Comparison of ENCODE assay signal across 12 cellular contexts in genomic region chr9:73156593-73157187, GRCh38. TPM values are rescaled to one million over a fixed set of nuclear protein-coding genes. Genes with fewer than 3 reads are reported as not detected.
A peak's percentile ranks its signal among the peaks of the same experiment; 100 is the strongest.
DNase-seq lines count a peak whose midpoint lies in the region; ATAC-seq, FAIRE-seq and TF ChIP-seq lines count a peak whose summit lies in the region.
"Had no signal": no experiment of that assay in that cellular context is flagged by ENCODE, and none has a peak within 500 bp of the region (broad histone marks: within the 10 kb centered on the region; RNA-seq: fewer than 3 reads in every experiment).

No MANE protein-coding gene starts in this region.

- H3K4me1 Mint-ChIP-seq in Calu3 (ENCODE audit: low read depth, unreplicated experiment) (peaks cover 7% of the 10 kb centered on the region), MCF 10A (ENCODE audit: insufficient read depth, unreplicated experiment) (peaks cover 30% of the 10 kb centered on the region)
- peaks cover 42 to 89% (median 71%) of the 10 kb centered on the region in 7 donors for H3K4me1 Mint-ChIP-seq in naive thymus-derived CD4-positive, alpha-beta T cell

- H3K27ac ChIP-seq in naive thymus-derived CD4-positive, alpha-beta T cell (ENCODE audit: low read depth, low read length): no peak overlapping the region
- no peak overlapping the region for H3K27ac ChIP-seq in kidney (ENCODE audit: low read depth in 2 of 2, low read length in 2 of 2)

- H3K27me3 Mint-ChIP-seq in Calu3 (ENCODE audit: unreplicated experiment) (no peaks in the 10 kb centered on the region), MCF 10A (ENCODE audit: insufficient read depth, unreplicated experiment) (no peaks in the 10 kb centered on the region)
- H3K27me3 Mint-ChIP-seq in naive thymus-derived CD4-positive, alpha-beta T cell: peaks cover 0 to 2% (median 0%) of the 10 kb centered on the region in 5 donors
- H3K27me3 Mint-ChIP-seq: brain had no signal

- H3K27me3 ChIP-seq in Loucy (ENCODE audit: insufficient read depth, low read length, poor library complexity, severe bottlenecking): no peaks in the 10 kb centered on the region
- no peaks in the 10 kb centered on the region for H3K27me3 ChIP-seq in naive thymus-derived CD4-positive, alpha-beta T cell (ENCODE audit: control insufficient read depth in 2 of 2, insufficient read depth in 2 of 2, low read length in 2 of 2)

- H3K9me3 Mint-ChIP-seq in Calu3 (ENCODE audit: low read depth, unreplicated experiment) (no peaks in the 10 kb centered on the region), MCF 10A (ENCODE audit: unreplicated experiment) (no peaks in the 10 kb centered on the region)
- peaks cover 0 to 2% (median 0%) of the 10 kb centered on the region in 11 donors for H3K9me3 Mint-ChIP-seq in naive thymus-derived CD4-positive, alpha-beta T cell
- H3K9me3 Mint-ChIP-seq: brain had no signal

- no peak for TF ChIP-seq CTCF in Calu3 (IDR thresholded peaks at IDR 0.05; ENCODE audit: unreplicated experiment)
- no peak for TF ChIP-seq CTCF in Loucy (conservative IDR thresholded peaks at IDR 0.05; ENCODE audit: low read length)
- no peak for TF ChIP-seq CTCF in MCF 10A (IDR thresholded peaks at IDR 0.05; ENCODE audit: unreplicated experiment)
- TF ChIP-seq CTCF in kidney (IDR thresholded peaks at IDR 0.05; ENCODE audit: borderline replicate concordance, extremely low read depth, insufficient read depth): no peak

- BruUV-seq in Calu3 (replicated peaks; lab: Mats Ljungman, UMichigan) (no TSS peak), MCF 10A (replicated peaks; lab: Mats Ljungman, UMichigan) (no TSS peak)

- peaks cover 66% of the 10 kb centered on the region for H3K4me1 ChIP-seq in Loucy (ENCODE audit: insufficient read depth, low read length, poor library complexity, severe bottlenecking)
- peaks cover 24 to 40% of the 10 kb centered on the region in 2 donors for H3K4me1 ChIP-seq in naive thymus-derived CD4-positive, alpha-beta T cell (ENCODE audit: control insufficient read depth in 2 of 2, insufficient read depth in 2 of 2, low read length in 2 of 2)
- peaks cover 0 to 3% of the 10 kb centered on the region in 2 donors for H3K4me1 ChIP-seq in kidney (ENCODE audit: control insufficient read depth in 1 of 2, insufficient read depth in 1 of 2, low read depth in 1 of 2, low read length in 2 of 2)

- no peak for FAIRE-seq in kidney (lab: Jason Lieb, UNC)
- FAIRE-seq: islet of Langerhans had no signal

- H3K36me3 ChIP-seq in Loucy (ENCODE audit: insufficient read depth, low read length): peaks cover 29% of the 10 kb centered on the region
- peaks cover 14 to 25% (median 14%) of the 10 kb centered on the region in 3 experiments for H3K36me3 ChIP-seq in naive thymus-derived CD4-positive, alpha-beta T cell (ENCODE audit: control insufficient read depth in 2 of 3, insufficient read depth in 3 of 3, low read length in 3 of 3)
- no peaks in the 10 kb centered on the region for H3K36me3 ChIP-seq in kidney (ENCODE audit: control insufficient read depth in 1 of 2, insufficient read depth in 2 of 2, low read length in 2 of 2)

- intact Hi-C loops in Calu3 (cut with micrococcal nuclease; ENCODE audit: unreplicated experiment) (no loop called here), MCF 10A (cut with micrococcal nuclease) (no loop called here), kidney (cut with DNase I) (no loop called here)
- intact Hi-C loops in naive thymus-derived CD4-positive, alpha-beta T cell (cut with micrococcal nuclease): loop anchor here (5.0 to 10.0 kb wide), 7 partner anchors 632 to 1928 kb away; partner anchors contain the start of genes CARNMT1 (in 2 of the 2), C9orf40 (in 1 of the 2), CEMIP2 (in 1 of the 2) and NMRK1 (in 1 of the 2)

- H3K4me3 Mint-ChIP-seq in Calu3 (ENCODE audit: low read depth, unreplicated experiment): peak overlapping the region; percentile 80
- H3K4me3 Mint-ChIP-seq in MCF 10A (ENCODE audit: unreplicated experiment): peak overlapping the region; percentile 88
- peak overlapping the region in 8 of 10 donors; percentile 50 to 84 (median 71) for H3K4me3 Mint-ChIP-seq in naive thymus-derived CD4-positive, alpha-beta T cell

- POLR2A ChIA-PET in MCF 10A (lab: Yijun Ruan, JAX): interaction anchor here (0.8 to 5.1 kb wide), 9 partner anchors 12 to 44 kb away, joined by 3 to 95 read pairs (median 16); no protein-coding TSS in a partner anchor
- POLR2A ChIA-PET in naive thymus-derived CD4-positive, alpha-beta T cell (lab: Charles Lee): no interaction called here

- H3K9me3 ChIP-seq in Loucy (ENCODE audit: insufficient read depth, low read depth, low read length): no peaks in the 10 kb centered on the region
- H3K9me3 ChIP-seq in naive thymus-derived CD4-positive, alpha-beta T cell (ENCODE audit: control insufficient read depth in 2 of 3, low read length in 3 of 3): no peaks in the 10 kb centered on the region
- no peaks in the 10 kb centered on the region for H3K9me3 ChIP-seq in kidney (ENCODE audit: control insufficient read depth in 1 of 2, low read length in 2 of 2)

- CTCF ChIA-PET in Calu3 (lab: Charles Lee) (interaction anchor here (0.5 kb wide), 1 partner anchor 363 kb away, joined by 9 read pairs; no protein-coding TSS in a partner anchor), MCF 10A (lab: Yijun Ruan, JAX) (interaction anchor here (0.7 to 2.2 kb wide), 4 partner anchors 20 to 51 kb away, joined by 4 to 18 read pairs (median 6); no protein-coding TSS in a partner anchor)
- CTCF ChIA-PET in naive thymus-derived CD4-positive, alpha-beta T cell (lab: Charles Lee): interaction anchor here (1.9 kb wide), 1 partner anchor 49 kb away, joined by 6 read pairs; no protein-coding TSS in a partner anchor

- H3K27ac Mint-ChIP-seq in Calu3 (ENCODE audit: unreplicated experiment): peak overlapping the region; percentile 47
- H3K27ac Mint-ChIP-seq in MCF 10A (ENCODE audit: low read depth, unreplicated experiment): peak overlapping the region; percentile 35
- peak overlapping the region in 6 of 9 donors; percentile 3 to 82 (median 56) for H3K27ac Mint-ChIP-seq in naive thymus-derived CD4-positive, alpha-beta T cell

- H2AFZ ChIP-seq in Loucy (ENCODE audit: low read length): no peak overlapping the region

- H3K4me2 ChIP-seq in Loucy (ENCODE audit: low read depth, low read length, poor library complexity, severe bottlenecking): peak overlapping the region; percentile 82

- peaks cover 77% of the 10 kb centered on the region for H3K79me2 ChIP-seq in Loucy (ENCODE audit: insufficient read depth, low read length)

- no peak for ATAC-seq in naive thymus-derived CD4-positive, alpha-beta T cell
- no peak for ATAC-seq in HG02885 (IDR thresholded peaks at IDR 0.05; ENCODE audit: poor library complexity, unreplicated experiment)

- H3K9ac ChIP-seq in Loucy (ENCODE audit: low read depth, low read length, poor library complexity, severe bottlenecking): peak overlapping the region; percentile 76
- no peak overlapping the region for H3K9ac ChIP-seq in kidney (ENCODE audit: low read length in 2 of 2)

- H3K4me3 ChIP-seq in Loucy (ENCODE audit: low read length, poor library complexity, severe bottlenecking): peak overlapping the region; percentile 75
- peak overlapping the region; percentile 7 for H3K4me3 ChIP-seq in naive thymus-derived CD4-positive, alpha-beta T cell (ENCODE audit: low read length)
- H3K4me3 ChIP-seq in kidney (ENCODE audit: low read length in 2 of 2): no peak overlapping the region

- no peaks in the 10 kb centered on the region for H3K9me2 ChIP-seq in Loucy (replicated peaks; ENCODE audit: low read depth, low read length)

- H4K20me1 ChIP-seq in Loucy (ENCODE audit: insufficient read depth, low read length, poor library complexity, severe bottlenecking): no peaks in the 10 kb centered on the region

- H3F3A ChIP-seq in Loucy (ENCODE audit: low read depth): peaks cover 7% of the 10 kb centered on the region; the same call in 1 of the 2 replicates

- DNase-seq in Calu3 (no peak), MCF 10A (ENCODE audit: unreplicated experiment) (no peak), UCSD-AML1 (lab: John Stamatoyannopoulos, UW; ENCODE audit: unreplicated experiment) (no peak), AG08396 (ENCODE audit: low spot score) (no peak), kidney (no peak)
- DNase-seq in naive thymus-derived CD4-positive, alpha-beta T cell: no peak
- DNase-seq: NCI-H510A treated with DMSO at 0.1 percent for 48 hours; stimulated activated CD4-positive, alpha-beta T cell treated with anti-CD3 and anti-CD28 coated beads, Interleukin-12 subunit alpha, Interleukin-12 subunit beta, amount 100 ng/mL, for 4 hours had no signal

- peaks cover 89% of the 10 kb centered on the region for H3K36me3 Mint-ChIP-seq in Calu3 (ENCODE audit: insufficient read depth, unreplicated experiment)
- H3K36me3 Mint-ChIP-seq in MCF 10A (ENCODE audit: insufficient read depth, unreplicated experiment): peaks cover 94% of the 10 kb centered on the region
- H3K36me3 Mint-ChIP-seq in naive thymus-derived CD4-positive, alpha-beta T cell: peaks cover 0 to 51% (median 33%) of the 10 kb centered on the region in 5 donors
- H3K36me3 Mint-ChIP-seq: brain had no signal

RNA-seq across cellular contexts. Expression of gene ANXA1, which starts 5.0 kb away (rescaled TPM):
- 458 and 526 TPM in 2 replicates for total RNA-seq in Calu3 (2022)
- 731 and 810 TPM in 2 replicates for total RNA-seq in MCF 10A (2022)
- total RNA-seq in naive thymus-derived CD4-positive, alpha-beta T cell: 100 to 1,000 TPM in 3 of 5 experiments, 10 to 100 TPM in 2; 90.2 to 649 (median 145) TPM
- polyA plus RNA-seq in naive thymus-derived CD4-positive, alpha-beta T cell: 100 to 1,000 TPM; 102 to 163 TPM
- total RNA-seq in kidney: 250 TPM
- polyA plus RNA-seq in kidney (ENCODE audit: insufficient read depth, low read depth, low replicate concordance): 65.2 TPM

Comparison
In these comparisons a context has a peak if more than half of its experiments do, and no peak if none do; other contexts are left out.
1. H3K4me3 ChIP-seq: peak in Loucy (single experiment) and naive thymus-derived CD4-positive, alpha-beta T cell (single experiment); none in kidney (0 of 2).
2. intact Hi-C loops: an anchor here in naive thymus-derived CD4-positive, alpha-beta T cell (5.0 to 10.0 kb wide); none called in Calu3, MCF 10A and kidney.
3. Peak in every context shown above with its lines, with median percentiles within 50 percentile points of each other: H3K27ac Mint-ChIP-seq and H3K4me3 Mint-ChIP-seq.